1 cellular context compared by ENCODE assay signal in genomic region chr19:45076029-45076850, GRCh38.
TF ChIP-seq lines count a peak whose summit lies in the region.

TSS of gene ZNF296 (minus strand) at chr19:45076478. CDS start at chr19:45076373, 105 bp downstream.

TF ChIP-seq in HepG2, 621 proteins besides CTCF, POLR2A, EP300 and RAD21 (continued from another document and continues in another):
- TF ChIP-seq SP5 (CRISPR knock-in tag; IDR thresholded peaks at IDR 0.05; ENCODE audit: borderline replicate concordance, low read depth) = peak; percentile 78; the same call in 1 of the 2 replicates
- TF ChIP-seq NFE2L2 (IDR thresholded peaks at IDR 0.05; ENCODE audit: low read length) = no peak
- TF ChIP-seq SALL1 (CRISPR knock-in tag; IDR thresholded peaks at IDR 0.05) = peak; percentile 62
- no peak for TF ChIP-seq REXO4 (CRISPR knock-in tag; IDR thresholded peaks at IDR 0.05; ENCODE audit: borderline replicate concordance)
- peak; percentile 77 for TF ChIP-seq ZNF687 (CRISPR knock-in tag; IDR thresholded peaks at IDR 0.05)
- TF ChIP-seq ELF3 (CRISPR knock-in tag; IDR thresholded peaks at IDR 0.05) = peak; percentile 43; the same call in 1 of the 2 replicates
- TF ChIP-seq ZNF441 (CRISPR knock-in tag; IDR thresholded peaks at IDR 0.05; ENCODE audit: borderline replicate concordance) = 0 out of 2 replicates have a peak, but pooled peaks have one; percentile 56
- no peak for TF ChIP-seq HOXA5 (CRISPR knock-in tag; IDR thresholded peaks at IDR 0.05)
- no peak for TF ChIP-seq HNF1A (IDR thresholded peaks at IDR 0.05; ENCODE audit: low read depth)
- TF ChIP-seq HNF1A (CRISPR knock-in tag; IDR thresholded peaks at IDR 0.05; ENCODE audit: borderline replicate concordance) = no peak; the same call in 1 of the 2 replicates
- TF ChIP-seq USF2 (IDR thresholded peaks at IDR 0.05; ENCODE audit: low read depth, low read length) = no peak
- TF ChIP-seq USF2 (CRISPR knock-in tag; IDR thresholded peaks at IDR 0.05; ENCODE audit: borderline replicate concordance) = no peak
- no peak for TF ChIP-seq SOX13 (IDR thresholded peaks at IDR 0.05)
- TF ChIP-seq SOX13 (CRISPR knock-in tag; conservative IDR thresholded peaks at IDR 0.05 in 1 of 2, IDR thresholded peaks at IDR 0.05 in 1 of 2) = no peak; a peak in 1 of 4 replicates
- no peak for TF ChIP-seq RELA (CRISPR knock-in tag; IDR thresholded peaks at IDR 0.05)
- no peak for TF ChIP-seq ZNF530 (CRISPR knock-in tag; IDR thresholded peaks at IDR 0.05; ENCODE audit: low read depth)
- TF ChIP-seq ZNF264 (CRISPR knock-in tag; IDR thresholded peaks at IDR 0.05) = no peak
- no peak for TF ChIP-seq FLYWCH1 (CRISPR knock-in tag; IDR thresholded peaks at IDR 0.05)
- TF ChIP-seq ATM (IDR thresholded peaks at IDR 0.05; ENCODE audit: borderline replicate concordance) = no peak
- TF ChIP-seq BRD4 (CRISPR knock-in tag; IDR thresholded peaks at IDR 0.05) = no peak; the same call in 1 of the 2 replicates
- TF ChIP-seq ZNF552 (CRISPR knock-in tag; IDR thresholded peaks at IDR 0.05; ENCODE audit: borderline replicate concordance) = no peak
- TF ChIP-seq, protein P1, sequence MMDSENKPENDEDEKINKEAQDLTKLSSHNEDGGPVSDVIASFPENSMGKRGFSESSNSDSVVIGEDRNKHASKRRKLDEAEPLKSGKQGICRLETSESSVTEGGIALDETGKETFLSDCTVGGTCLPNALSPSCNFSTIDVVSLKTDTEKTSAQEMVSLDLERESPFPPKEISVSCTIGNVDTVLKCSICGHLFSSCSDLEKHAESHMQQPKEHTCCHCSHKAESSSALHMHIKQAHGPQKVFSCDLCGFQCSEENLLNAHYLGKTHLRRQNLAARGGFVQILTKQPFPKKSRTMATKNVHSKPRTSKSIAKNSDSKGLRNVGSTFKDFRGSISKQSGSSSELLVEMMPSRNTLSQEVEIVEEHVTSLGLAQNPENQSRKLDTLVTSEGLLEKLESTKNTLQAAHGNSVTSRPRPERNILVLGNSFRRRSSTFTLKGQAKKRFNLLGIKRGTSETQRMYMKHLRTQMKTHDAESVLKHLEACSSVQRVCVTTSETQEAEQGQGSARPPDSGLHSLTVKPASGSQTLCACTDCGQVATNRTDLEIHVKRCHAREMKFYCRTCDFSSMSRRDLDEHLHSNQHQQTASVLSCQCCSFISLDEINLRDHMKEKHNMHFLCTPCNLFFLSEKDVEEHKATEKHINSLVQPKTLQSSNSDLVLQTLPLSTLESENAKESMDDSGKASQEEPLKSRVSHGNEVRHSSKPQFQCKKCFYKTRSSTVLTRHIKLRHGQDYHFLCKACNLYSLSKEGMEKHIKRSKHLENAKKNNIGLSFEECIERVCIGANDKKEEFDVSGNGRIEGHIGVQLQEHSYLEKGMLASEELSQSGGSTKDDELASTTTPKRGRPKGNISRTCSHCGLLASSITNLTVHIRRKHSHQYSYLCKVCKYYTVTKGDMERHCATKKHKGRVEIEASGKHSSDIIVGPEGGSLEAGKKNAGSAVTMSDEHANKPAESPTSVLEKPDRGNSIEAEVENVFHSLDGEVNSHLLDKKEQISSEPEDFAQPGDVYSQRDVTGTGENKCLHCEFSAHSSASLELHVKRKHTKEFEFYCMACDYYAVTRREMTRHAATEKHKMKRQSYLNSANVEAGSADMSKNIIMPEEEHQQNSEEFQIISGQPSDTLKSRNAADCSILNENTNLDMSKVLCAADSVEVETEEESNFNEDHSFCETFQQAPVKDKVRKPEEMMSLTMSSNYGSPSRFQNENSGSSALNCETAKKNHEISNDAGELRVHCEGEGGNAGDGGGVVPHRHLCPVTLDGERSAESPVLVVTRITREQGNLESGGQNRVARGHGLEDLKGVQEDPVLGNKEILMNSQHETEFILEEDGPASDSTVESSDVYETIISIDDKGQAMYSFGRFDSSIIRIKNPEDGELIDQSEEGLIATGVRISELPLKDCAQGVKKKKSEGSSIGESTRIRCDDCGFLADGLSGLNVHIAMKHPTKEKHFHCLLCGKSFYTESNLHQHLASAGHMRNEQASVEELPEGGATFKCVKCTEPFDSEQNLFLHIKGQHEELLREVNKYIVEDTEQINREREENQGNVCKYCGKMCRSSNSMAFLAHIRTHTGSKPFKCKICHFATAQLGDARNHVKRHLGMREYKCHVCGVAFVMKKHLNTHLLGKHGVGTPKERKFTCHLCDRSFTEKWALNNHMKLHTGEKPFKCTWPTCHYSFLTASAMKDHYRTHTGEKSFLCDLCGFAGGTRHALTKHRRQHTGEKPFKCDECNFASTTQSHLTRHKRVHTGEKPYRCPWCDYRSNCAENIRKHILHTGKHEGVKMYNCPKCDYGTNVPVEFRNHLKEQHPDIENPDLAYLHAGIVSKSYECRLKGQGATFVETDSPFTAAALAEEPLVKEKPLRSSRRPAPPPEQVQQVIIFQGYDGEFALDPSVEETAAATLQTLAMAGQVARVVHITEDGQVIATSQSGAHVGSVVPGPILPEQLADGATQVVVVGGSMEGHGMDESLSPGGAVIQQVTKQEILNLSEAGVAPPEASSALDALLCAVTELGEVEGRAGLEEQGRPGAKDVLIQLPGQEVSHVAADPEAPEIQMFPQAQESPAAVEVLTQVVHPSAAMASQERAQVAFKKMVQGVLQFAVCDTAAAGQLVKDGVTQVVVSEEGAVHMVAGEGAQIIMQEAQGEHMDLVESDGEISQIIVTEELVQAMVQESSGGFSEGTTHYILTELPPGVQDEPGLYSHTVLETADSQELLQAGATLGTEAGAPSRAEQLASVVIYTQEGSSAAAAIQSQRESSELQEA (CRISPR knock-in tag; IDR thresholded peaks at IDR 0.05; ENCODE audit: not compliant biosample characterization) = no peak
- 0 out of 2 replicates have a peak, but pooled peaks have one; percentile 40 for TF ChIP-seq MEIS2 (CRISPR knock-in tag; IDR thresholded peaks at IDR 0.05)
- no peak for TF ChIP-seq ZMYM3 (CRISPR knock-in tag; IDR thresholded peaks at IDR 0.05)
- TF ChIP-seq ZFAT (CRISPR knock-in tag; conservative IDR thresholded peaks at IDR 0.05) = no peak
- TF ChIP-seq ZNF691 (CRISPR knock-in tag; IDR thresholded peaks at IDR 0.05; ENCODE audit: borderline replicate concordance, low read depth) = 0 out of 2 replicates have a peak, but pooled peaks have one; percentile 31
- TF ChIP-seq ZFP36 (IDR thresholded peaks at IDR 0.05; ENCODE audit: borderline replicate concordance, low read depth, low read length, partially characterized antibody) = no peak
- no peak for TF ChIP-seq YEATS2 (CRISPR knock-in tag; IDR thresholded peaks at IDR 0.05; ENCODE audit: borderline replicate concordance)
- TF ChIP-seq CHD4 (IDR thresholded peaks at IDR 0.05; ENCODE audit: borderline replicate concordance, low read length) = no peak
- TF ChIP-seq ZNF878 (CRISPR knock-in tag; IDR thresholded peaks at IDR 0.05) = no peak
- peak; percentile 59; the same call in 1 of the 2 replicates for TF ChIP-seq PHF8 (CRISPR knock-in tag; IDR thresholded peaks at IDR 0.05)
- TF ChIP-seq GABPA (IDR thresholded peaks at IDR 0.05; ENCODE audit: low read depth, low read length) = no peak
- no peak for TF ChIP-seq GABPA (CRISPR knock-in tag; IDR thresholded peaks at IDR 0.05; ENCODE audit: low read depth)
- TF ChIP-seq, protein P2, sequence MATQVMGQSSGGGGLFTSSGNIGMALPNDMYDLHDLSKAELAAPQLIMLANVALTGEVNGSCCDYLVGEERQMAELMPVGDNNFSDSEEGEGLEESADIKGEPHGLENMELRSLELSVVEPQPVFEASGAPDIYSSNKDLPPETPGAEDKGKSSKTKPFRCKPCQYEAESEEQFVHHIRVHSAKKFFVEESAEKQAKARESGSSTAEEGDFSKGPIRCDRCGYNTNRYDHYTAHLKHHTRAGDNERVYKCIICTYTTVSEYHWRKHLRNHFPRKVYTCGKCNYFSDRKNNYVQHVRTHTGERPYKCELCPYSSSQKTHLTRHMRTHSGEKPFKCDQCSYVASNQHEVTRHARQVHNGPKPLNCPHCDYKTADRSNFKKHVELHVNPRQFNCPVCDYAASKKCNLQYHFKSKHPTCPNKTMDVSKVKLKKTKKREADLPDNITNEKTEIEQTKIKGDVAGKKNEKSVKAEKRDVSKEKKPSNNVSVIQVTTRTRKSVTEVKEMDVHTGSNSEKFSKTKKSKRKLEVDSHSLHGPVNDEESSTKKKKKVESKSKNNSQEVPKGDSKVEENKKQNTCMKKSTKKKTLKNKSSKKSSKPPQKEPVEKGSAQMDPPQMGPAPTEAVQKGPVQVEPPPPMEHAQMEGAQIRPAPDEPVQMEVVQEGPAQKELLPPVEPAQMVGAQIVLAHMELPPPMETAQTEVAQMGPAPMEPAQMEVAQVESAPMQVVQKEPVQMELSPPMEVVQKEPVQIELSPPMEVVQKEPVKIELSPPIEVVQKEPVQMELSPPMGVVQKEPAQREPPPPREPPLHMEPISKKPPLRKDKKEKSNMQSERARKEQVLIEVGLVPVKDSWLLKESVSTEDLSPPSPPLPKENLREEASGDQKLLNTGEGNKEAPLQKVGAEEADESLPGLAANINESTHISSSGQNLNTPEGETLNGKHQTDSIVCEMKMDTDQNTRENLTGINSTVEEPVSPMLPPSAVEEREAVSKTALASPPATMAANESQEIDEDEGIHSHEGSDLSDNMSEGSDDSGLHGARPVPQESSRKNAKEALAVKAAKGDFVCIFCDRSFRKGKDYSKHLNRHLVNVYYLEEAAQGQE (IDR thresholded peaks at IDR 0.05; ENCODE audit: borderline replicate concordance in 1 of 2, low read depth in 1 of 2, low read length in 2 of 2) = no peak; a peak in 1 of 4 replicates
- TF ChIP-seq SRSF1 (optimal IDR thresholded peaks at IDR 0.05; ENCODE audit: low read depth, low read length) = no peak
- TF ChIP-seq SNRNP70 (IDR thresholded peaks at IDR 0.05; ENCODE audit: low read depth, low read length) = no peak
- TF ChIP-seq MED8 (CRISPR knock-in tag; IDR thresholded peaks at IDR 0.05; ENCODE audit: insufficient replicate concordance) = no peak
- peak; percentile 35; the same call in 1 of the 2 replicates for TF ChIP-seq FOXA3 (CRISPR knock-in tag; IDR thresholded peaks at IDR 0.05)
